9 cellular contexts compared by ENCODE assay signal in genomic region chr15:74817370-74817737, GRCh38. TPM values are rescaled to one million over a fixed set of nuclear protein-coding genes. Genes with fewer than 3 reads are reported as not detected.
DNase-seq lines count a peak whose midpoint lies in the region; ATAC-seq and TF ChIP-seq lines count a peak whose summit lies in the region.
"Had no signal": no experiment of that assay in that cellular context is flagged by ENCODE, and none has a peak within 500 bp of the region (broad histone marks: within the 10 kb centered on the region; RNA-seq: fewer than 3 reads in every experiment).

No MANE protein-coding gene starts in this region.

- WGBS in spleen, 5 donors: 43 to 65% (median 44%) methylated on average over 7 to 9 of the region's 9 CpGs

- H3K27ac Mint-ChIP-seq in activated T-helper 17 cell treated with anti-CD3 and anti-CD28 coated beads, Interleukin-2, amount 50 U/mL, for 72 hours: peak overlapping the region; percentile 44
- H3K27ac Mint-ChIP-seq: B cell had no signal

- no peak overlapping the region for H3K4me3 ChIP-seq in right atrium auricular region
- peak overlapping the region in 5 of 8 donors; percentile 27 to 63 (median 38) for H3K4me3 ChIP-seq in spleen

- H3K9me3 ChIP-seq in right atrium auricular region (no peaks in the 10 kb centered on the region), spleen (no peaks in the 10 kb centered on the region)

- no peak for ATAC-seq in activated T-helper 17 cell treated with anti-CD3 and anti-CD28 coated beads, Interleukin-2, amount 50 U/mL, for 72 hours (replicated peaks)
- no peak for ATAC-seq in HG02642 (IDR thresholded peaks at IDR 0.05; ENCODE audit: poor library complexity, unreplicated experiment)

- H3K36me3 ChIP-seq in right atrium auricular region: no peaks in the 10 kb centered on the region
- no peaks in the 10 kb centered on the region for H3K36me3 ChIP-seq in spleen

- peaks cover 4% of the 10 kb centered on the region for H3K4me1 Mint-ChIP-seq in activated T-helper 17 cell treated with anti-CD3 and anti-CD28 coated beads, Interleukin-2, amount 50 U/mL, for 72 hours

- TF ChIP-seq CTCF in right atrium auricular region (IDR thresholded peaks at IDR 0.05) (peak in 1 of 2 donors; percentile 56), spleen (IDR thresholded peaks at IDR 0.05 in 8 of 11, conservative IDR thresholded peaks at IDR 0.05 in 3 of 11) (peak in 1 of 11 experiments; percentile 16)

- H3K9me3 Mint-ChIP-seq in activated T-helper 17 cell treated with anti-CD3 and anti-CD28 coated beads, Interleukin-2, amount 50 U/mL, for 72 hours: no peaks in the 10 kb centered on the region

- no peaks in the 10 kb centered on the region for H3K27me3 ChIP-seq in right atrium auricular region
- peaks cover 0 to 15% (median 0%) of the 10 kb centered on the region in 7 donors for H3K27me3 ChIP-seq in spleen (replicated peaks in 1 of 7)

- DNase-seq in NCI-H1436 (lab: John Stamatoyannopoulos, UW) (peak; percentile 44), NCI-H1436 treated with DMSO at 0.1 percent for 48 hours (lab: John Stamatoyannopoulos, UW) (no peak), right atrium auricular region (ENCODE audit: low spot score) (no peak), spleen (no peak), T-helper 1 cell (no peak), NCI-H2107 (lab: John Stamatoyannopoulos, UW) (no peak)

- no peak for TF ChIP-seq POLR2A in spleen (IDR thresholded peaks at IDR 0.05)

- no peak overlapping the region for H3K4me3 Mint-ChIP-seq in activated T-helper 17 cell treated with anti-CD3 and anti-CD28 coated beads, Interleukin-2, amount 50 U/mL, for 72 hours
- H3K4me3 Mint-ChIP-seq: B cell had no signal

- peaks cover 0 to 53% of the 10 kb centered on the region in 2 donors for H3K4me1 ChIP-seq in right atrium auricular region
- H3K4me1 ChIP-seq in spleen: peaks cover 6 to 76% (median 48%) of the 10 kb centered on the region in 6 donors

- H3K36me3 Mint-ChIP-seq in activated T-helper 17 cell treated with anti-CD3 and anti-CD28 coated beads, Interleukin-2, amount 50 U/mL, for 72 hours (ENCODE audit: low read depth): no peaks in the 10 kb centered on the region

- H3K27ac ChIP-seq in right atrium auricular region: peak overlapping the region; percentile 83 to 86
- peak overlapping the region in 7 of 8 donors; percentile 46 to 86 (median 82) for H3K27ac ChIP-seq in spleen

- intact Hi-C loops in spleen (cut with DNase I; ENCODE audit: low total_unique reads): no loop called here

- H3K27me3 Mint-ChIP-seq in activated T-helper 17 cell treated with anti-CD3 and anti-CD28 coated beads, Interleukin-2, amount 50 U/mL, for 72 hours: no peaks in the 10 kb centered on the region
- H3K27me3 Mint-ChIP-seq: B cell had no signal

RNA-seq across cellular contexts. Expression of gene LMAN1L, which starts 4.7 kb away (rescaled TPM):
- total RNA-seq in activated T-helper 17 cell treated with anti-CD3 and anti-CD28 coated beads, Interleukin-2, amount 50 U/mL, for 72 hours: 1 to 10 TPM in 1 of 2 donors, under 1 TPM in 1; 0.82 to 1.6 TPM
- 10 to 100 TPM; 13.8 to 88.7 TPM for total RNA-seq in right atrium auricular region
- total RNA-seq in spleen: 100 to 1,000 TPM in 4 of 7 donors, 10 to 100 TPM in 3; 55.3 to 164 (median 106) TPM
- 10 to 100 TPM in 2 of 3 donors, 1 to 10 TPM in 1; 2.4 to 36.8 (median 25.6) TPM for polyA plus RNA-seq in spleen

RNA-seq across cellular contexts. Expression of gene CPLX3, which starts 9.1 kb away (rescaled TPM):
- total RNA-seq in activated T-helper 17 cell treated with anti-CD3 and anti-CD28 coated beads, Interleukin-2, amount 50 U/mL, for 72 hours: under 1 TPM; 0.15 to 0.19 TPM
- total RNA-seq in right atrium auricular region (10 to 100 TPM in 1 of 2 donors, 1 to 10 TPM in 1; 1.1 to 10.8 TPM), spleen (10 to 100 TPM; 17.7 to 73.7 (median 37.0) TPM)
- 100 to 1,000 TPM in 2 of 3 donors, 10 to 100 TPM in 1; 28.9 to 207 (median 127) TPM for polyA plus RNA-seq in spleen
- total RNA-seq: B cell had no signal

RNA-seq across cellular contexts. Expression of gene ULK3, which starts 25.6 kb away (rescaled TPM):
- total RNA-seq in activated T-helper 17 cell treated with anti-CD3 and anti-CD28 coated beads, Interleukin-2, amount 50 U/mL, for 72 hours: 10 to 100 TPM; 44.1 to 46.7 TPM
- total RNA-seq in right atrium auricular region: 10 to 100 TPM; 38.1 to 42.9 TPM
- 10 to 100 TPM; 51.7 to 74.6 (median 57.7) TPM for total RNA-seq in spleen
- polyA plus RNA-seq in spleen: 10 to 100 TPM; 33.2 to 71.5 (median 64.7) TPM

RNA-seq across cellular contexts. Expression of gene CSK, which starts 35.5 kb away (rescaled TPM):
- total RNA-seq in activated T-helper 17 cell treated with anti-CD3 and anti-CD28 coated beads, Interleukin-2, amount 50 U/mL, for 72 hours: 100 to 1,000 TPM; 176 to 316 TPM
- total RNA-seq in right atrium auricular region (10 to 100 TPM; 25.6 to 26.8 TPM), spleen (100 to 1,000 TPM; 121 to 281 (median 197) TPM)
- polyA plus RNA-seq in spleen: 100 to 1,000 TPM; 150 to 244 (median 187) TPM

RNA-seq across cellular contexts. Expression of gene SCAMP2, which starts 55.8 kb away (rescaled TPM):
- total RNA-seq in activated T-helper 17 cell treated with anti-CD3 and anti-CD28 coated beads, Interleukin-2, amount 50 U/mL, for 72 hours: 100 to 1,000 TPM in 1 of 2 donors, 10 to 100 TPM in 1; 87.1 to 111 TPM
- total RNA-seq in right atrium auricular region: 10 to 100 TPM; 72.3 to 80.9 TPM
- 100 to 1,000 TPM in 5 of 7 donors, 10 to 100 TPM in 2; 84.3 to 129 (median 113) TPM for total RNA-seq in spleen
- polyA plus RNA-seq in spleen: 10 to 100 TPM; 34.7 to 48.1 (median 38.5) TPM

Comparison
In these comparisons a context has a peak if more than half of its experiments do, and no peak if none do; other contexts are left out.
1. H3K4me3 ChIP-seq: peak in spleen (5 of 8); none in right atrium auricular region (0 of 2).
2. RNA of gene LMAN1L, which starts 4.7 kb away (total RNA-seq): 55.3 to 164 TPM in spleen and 13.8 to 88.7 TPM in right atrium auricular region; 0.82 to 1.6 TPM in activated T-helper 17 cell treated with anti-CD3 and anti-CD28 coated beads, Interleukin-2, amount 50 U/mL, for 72 hours; every median in the first group is over 4 times any median in the second.